ENCODE assay signal across 31 cellular contexts in the genomic region with DNA sequence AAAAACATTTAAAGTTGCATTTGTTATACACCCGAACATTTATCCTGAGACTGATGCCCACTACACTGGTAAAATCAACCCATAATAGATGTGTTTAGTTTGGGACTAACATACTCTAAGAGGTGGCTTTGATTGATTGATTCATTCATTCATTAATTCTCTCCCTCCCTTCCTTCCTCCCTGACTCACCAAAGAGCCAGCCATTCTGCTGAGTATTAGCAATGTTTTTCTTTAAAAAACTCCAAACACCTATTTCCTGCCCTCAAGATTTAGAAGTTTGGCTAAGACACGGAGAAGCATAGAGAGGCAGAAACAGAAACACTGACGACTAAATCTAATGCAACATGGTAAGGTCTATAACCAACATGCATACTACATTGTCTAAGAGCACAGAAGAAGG.
"Had no signal": no experiment of that assay in that cellular context is flagged by ENCODE, and none has a peak within 500 bp of the region (broad histone marks: within the 10 kb centered on the region; RNA-seq: fewer than 3 reads in every experiment).

No MANE protein-coding gene starts in this region.

- H3K9me3 Mint-ChIP-seq: activated B cell treated with CpG ODN at 0.5 μM for 24 hours; activated CD4-positive, alpha-beta memory T cell treated with anti-CD3 and anti-CD28 coated beads for 36 hours; activated naive CD4-positive, alpha-beta T cell treated with anti-CD3 and anti-CD28 coated beads for 36 hours; activated naive CD4-positive, alpha-beta T cell treated with anti-CD3 and anti-CD28 coated beads, Interleukin-2, amount 50 U/mL, for 24 hours; activated naive CD8-positive, alpha-beta T cell treated with anti-CD3 and anti-CD28 coated beads, Interleukin-2, amount 10 ng/mL, durations not matched to agents 7 days and 5 days; activated T-helper 1 cell treated with anti-CD3 and anti-CD28 coated beads, Interleukin-12 subunit alpha, Interleukin-12 subunit beta, Interleukin-2, Interleukin-4 antibody, amounts not matched to agents 30 ng/mL and 10 ng/mL and 1 ng/mL, durations not matched to agents 14 hours and 24 hours and 36 hours; activated T-helper 2 cell treated with anti-CD3 and anti-CD28 coated beads, Interferon-gamma antibody, Interleukin-2, Interleukin-4, amounts not matched to agents 10 μg/mL and 5 μg/mL and 100 μg/mL, durations not matched to agents 14 hours and 24 hours and 36 hours; T-helper 2 cell treated with Interferon-gamma antibody and Interleukin-4, amounts not matched to agents 5 μg/mL and 100 μg/mL, for 36 hours had no signal

- H3K27me3 ChIP-seq: ascending aorta, body of pancreas, foreskin keratinocyte, gastrocnemius medialis, heart left ventricle had no signal

- H3K4me1 ChIP-seq: ascending aorta, foreskin keratinocyte had no signal

- H3K27ac Mint-ChIP-seq: activated B cell treated with CpG ODN at 0.5 μM for 24 hours; activated CD4-positive, alpha-beta memory T cell treated with anti-CD3 and anti-CD28 coated beads for 36 hours; activated CD8-positive, alpha-beta memory T cell treated with anti-CD3 and anti-CD28 coated beads, Interleukin-2, amount 10 ng/mL, durations not matched to agents 7 days and 5 days; activated CD8-positive, alpha-beta T cell treated with anti-CD3 and anti-CD28 coated beads, Interleukin-2, amount 10 ng/mL, durations not matched to agents 7 days and 5 days; activated naive CD4-positive, alpha-beta T cell treated with anti-CD3 and anti-CD28 coated beads for 36 hours; activated naive CD4-positive, alpha-beta T cell treated with anti-CD3 and anti-CD28 coated beads, Interleukin-2, amount 50 U/mL, for 24 hours; activated naive CD8-positive, alpha-beta T cell treated with anti-CD3 and anti-CD28 coated beads, Interleukin-2, amount 10 ng/mL, durations not matched to agents 7 days and 5 days; activated T-helper 1 cell treated with anti-CD3 and anti-CD28 coated beads, Interleukin-12 subunit alpha, Interleukin-12 subunit beta, Interleukin-2, Interleukin-4 antibody, amounts not matched to agents 30 ng/mL and 10 ng/mL and 1 ng/mL, durations not matched to agents 14 hours and 24 hours and 36 hours; activated T-helper 2 cell treated with anti-CD3 and anti-CD28 coated beads, Interferon-gamma antibody, Interleukin-2, Interleukin-4, amounts not matched to agents 10 μg/mL and 5 μg/mL and 100 μg/mL, durations not matched to agents 14 hours and 24 hours and 36 hours; T-helper 17 cell; T-helper 2 cell treated with Interferon-gamma antibody and Interleukin-4, amounts not matched to agents 5 μg/mL and 100 μg/mL, for 36 hours had no signal

- ATAC-seq: activated CD4-positive, CD25-positive, alpha-beta regulatory T cell treated with anti-CD3 and anti-CD28 coated beads, Interleukin-2, amount 50 U/mL, for 24 hours; activated CD8-positive, alpha-beta memory T cell treated with anti-CD3 and anti-CD28 coated beads, Interleukin-2, amount 10 ng/mL, durations not matched to agents 7 days and 5 days; activated CD8-positive, alpha-beta T cell treated with anti-CD3 and anti-CD28 coated beads, Interleukin-2, amount 10 ng/mL, durations not matched to agents 7 days and 5 days; body of pancreas; esophagus mucosa; foreskin keratinocyte; gastrocnemius medialis; heart left ventricle; T-helper 17 cell had no signal

- H3K36me3 ChIP-seq: ascending aorta, gastrocnemius medialis, heart left ventricle, WERI-Rb-1 had no signal

- H3K9me3 ChIP-seq: ascending aorta, body of pancreas, gastrocnemius medialis, heart left ventricle had no signal

- H3K4me3 ChIP-seq: ascending aorta, body of pancreas, gastrocnemius medialis, heart left ventricle had no signal

- H3K27ac ChIP-seq: ascending aorta, body of pancreas, foreskin keratinocyte, gastrocnemius medialis, heart left ventricle, WERI-Rb-1 had no signal

- H3K4me3 Mint-ChIP-seq: activated B cell treated with CpG ODN at 0.5 μM for 24 hours; activated CD4-positive, alpha-beta memory T cell treated with anti-CD3 and anti-CD28 coated beads for 36 hours; activated CD8-positive, alpha-beta memory T cell treated with anti-CD3 and anti-CD28 coated beads, Interleukin-2, amount 10 ng/mL, durations not matched to agents 7 days and 5 days; activated CD8-positive, alpha-beta T cell treated with anti-CD3 and anti-CD28 coated beads, Interleukin-2, amount 10 ng/mL, durations not matched to agents 7 days and 5 days; activated naive CD4-positive, alpha-beta T cell treated with anti-CD3 and anti-CD28 coated beads for 36 hours; activated naive CD4-positive, alpha-beta T cell treated with anti-CD3 and anti-CD28 coated beads, Interleukin-2, amount 50 U/mL, for 24 hours; activated naive CD8-positive, alpha-beta T cell treated with anti-CD3 and anti-CD28 coated beads, Interleukin-2, amount 10 ng/mL, durations not matched to agents 7 days and 5 days; activated T-helper 1 cell treated with anti-CD3 and anti-CD28 coated beads, Interleukin-12 subunit alpha, Interleukin-12 subunit beta, Interleukin-2, Interleukin-4 antibody, amounts not matched to agents 30 ng/mL and 10 ng/mL and 1 ng/mL, durations not matched to agents 14 hours and 24 hours and 36 hours; T-helper 17 cell; T-helper 2 cell treated with Interferon-gamma antibody and Interleukin-4, amounts not matched to agents 5 μg/mL and 100 μg/mL, for 36 hours had no signal

- H3K4me1 Mint-ChIP-seq: activated B cell treated with CpG ODN at 0.5 μM for 24 hours; activated CD8-positive, alpha-beta memory T cell treated with anti-CD3 and anti-CD28 coated beads, Interleukin-2, amount 10 ng/mL, durations not matched to agents 7 days and 5 days; activated naive CD4-positive, alpha-beta T cell treated with anti-CD3 and anti-CD28 coated beads, Interleukin-2, amount 50 U/mL, for 24 hours; activated naive CD8-positive, alpha-beta T cell treated with anti-CD3 and anti-CD28 coated beads, Interleukin-2, amount 10 ng/mL, durations not matched to agents 7 days and 5 days; T-helper 17 cell had no signal

- DNase-seq: activated B cell treated with CpG ODN at 0.5 μM for 24 hours; activated CD4-positive, alpha-beta memory T cell treated with anti-CD3 and anti-CD28 coated beads for 36 hours; activated CD4-positive, alpha-beta T cell treated with anti-CD3 and anti-CD28 coated beads for 48 hours; activated CD4-positive, alpha-beta T cell treated with anti-CD3 and anti-CD28 coated beads, Interleukin-2, amount 50 U/mL, for 1 hour; activated CD8-positive, alpha-beta memory T cell treated with anti-CD3 and anti-CD28 coated beads, Interleukin-2, amount 10 ng/mL, durations not matched to agents 7 days and 5 days; activated CD8-positive, alpha-beta memory T cell treated with anti-CD3 and anti-CD28 coated beads, Interleukin-2, amount 50 U/mL, for 4 hours; activated CD8-positive, alpha-beta T cell treated with anti-CD3 and anti-CD28 coated beads, Interleukin-2, amount 10 ng/mL, durations not matched to agents 7 days and 5 days; activated effector memory CD4-positive, alpha-beta T cell treated with anti-CD3 and anti-CD28 coated beads, Interleukin-2, amount 50 U/mL, for 16 hours; activated naive CD4-positive, alpha-beta T cell treated with anti-CD3 and anti-CD28 coated beads for 36 hours; activated naive CD8-positive, alpha-beta T cell treated with anti-CD3 and anti-CD28 coated beads, Interleukin-2, amount 10 ng/mL, durations not matched to agents 7 days and 5 days; activated T-cell treated with anti-CD3 and anti-CD28 coated beads, Interleukin-2, amount 50 U/mL, for 1 hour; activated T-cell treated with anti-CD3 and anti-CD28 coated beads, Interleukin-2, amount 50 U/mL, for 48 hours; body of pancreas; caudate nucleus; cortex of kidney; effector CD8-positive, alpha-beta T cell; gastrocnemius medialis; glutamatergic neuron; heart left ventricle; T-helper 1 cell; T-helper 17 cell; T1000; WERI-Rb-1 had no signal

- H3K36me3 Mint-ChIP-seq: activated CD8-positive, alpha-beta memory T cell treated with anti-CD3 and anti-CD28 coated beads, Interleukin-2, amount 10 ng/mL, durations not matched to agents 7 days and 5 days had no signal
